In genomic region chr3:72700106-72700505, GRCh38 we compare ENCODE assay signal across 31 cellular contexts.
"Had no signal": no experiment of that assay in that cellular context is flagged by ENCODE, and none has a peak within 500 bp of the region (broad histone marks: within the 10 kb centered on the region; RNA-seq: fewer than 3 reads in every experiment).

No MANE protein-coding gene starts in this region.

- H3K9me3 Mint-ChIP-seq: activated CD4-positive, alpha-beta memory T cell treated with anti-CD3 and anti-CD28 coated beads for 36 hours; activated CD4-positive, alpha-beta T cell treated with anti-CD3 and anti-CD28 coated beads, Interleukin-2, amount 10 ng/mL, durations not matched to agents 24 days and 14 days; activated naive CD4-positive, alpha-beta T cell treated with anti-CD3 and anti-CD28 coated beads for 36 hours; activated naive CD4-positive, alpha-beta T cell treated with anti-CD3 and anti-CD28 coated beads, Interleukin-2, amount 50 U/mL, for 24 hours; activated naive CD8-positive, alpha-beta T cell treated with anti-CD3 and anti-CD28 coated beads for 36 hours; activated naive CD8-positive, alpha-beta T cell treated with anti-CD3 and anti-CD28 coated beads, Interleukin-2, amount 50 U/mL, for 24 hours; activated T-helper 1 cell treated with anti-CD3 and anti-CD28 coated beads, Interleukin-12 subunit alpha, Interleukin-12 subunit beta, Interleukin-2, Interleukin-4 antibody, amounts not matched to agents 30 ng/mL and 10 ng/mL and 1 ng/mL, durations not matched to agents 14 hours and 24 hours and 36 hours; activated T-helper 2 cell treated with anti-CD3 and anti-CD28 coated beads, Interferon-gamma antibody, Interleukin-2, Interleukin-4, amounts not matched to agents 10 μg/mL and 5 μg/mL and 100 μg/mL, durations not matched to agents 14 hours and 24 hours and 36 hours had no signal

- H3K36me3 Mint-ChIP-seq: activated CD4-positive, alpha-beta memory T cell treated with anti-CD3 and anti-CD28 coated beads for 36 hours; activated CD8-positive, alpha-beta memory T cell treated with anti-CD3 and anti-CD28 coated beads, Interleukin-2, amount 10 ng/mL, durations not matched to agents 7 days and 5 days; activated naive CD4-positive, alpha-beta T cell treated with anti-CD3 and anti-CD28 coated beads, Interleukin-2, amount 50 U/mL, for 24 hours; activated naive CD8-positive, alpha-beta T cell treated with anti-CD3 and anti-CD28 coated beads for 36 hours; brain had no signal

- H3K36me3 ChIP-seq: adrenal gland, ascending aorta, breast epithelium, cardiac muscle cell, colonic mucosa, esophagus squamous epithelium, gastroesophageal sphincter had no signal

- H3K4me3 ChIP-seq: adrenal gland, ascending aorta, breast epithelium, cardiac muscle cell, colonic mucosa, esophagus squamous epithelium, gastroesophageal sphincter had no signal

- H3K4me1 ChIP-seq: ascending aorta, breast epithelium, colonic mucosa, esophagus squamous epithelium, gastroesophageal sphincter had no signal

- H3K4me1 Mint-ChIP-seq: activated CD4-positive, alpha-beta T cell treated with anti-CD3 and anti-CD28 coated beads for 36 hours; activated CD4-positive, alpha-beta T cell treated with anti-CD3 and anti-CD28 coated beads, Interleukin-2, amount 10 ng/mL, durations not matched to agents 24 days and 14 days; activated CD8-positive, alpha-beta memory T cell treated with anti-CD3 and anti-CD28 coated beads, Interleukin-2, amount 10 ng/mL, durations not matched to agents 7 days and 5 days; activated naive CD4-positive, alpha-beta T cell treated with anti-CD3 and anti-CD28 coated beads, Interleukin-2, amount 50 U/mL, for 24 hours; activated naive CD8-positive, alpha-beta T cell treated with anti-CD3 and anti-CD28 coated beads for 36 hours; activated naive CD8-positive, alpha-beta T cell treated with anti-CD3 and anti-CD28 coated beads, Interleukin-2, amount 50 U/mL, for 24 hours had no signal

- H3K27me3 Mint-ChIP-seq: activated CD4-positive, alpha-beta memory T cell treated with anti-CD3 and anti-CD28 coated beads for 36 hours; activated CD4-positive, alpha-beta T cell treated with anti-CD3 and anti-CD28 coated beads for 36 hours; activated naive CD8-positive, alpha-beta T cell treated with anti-CD3 and anti-CD28 coated beads for 36 hours had no signal

- H3K27ac ChIP-seq: adrenal gland, ascending aorta, breast epithelium, cardiac muscle cell, colonic mucosa, epithelial cell of prostate, esophagus squamous epithelium, gastroesophageal sphincter had no signal

- ATAC-seq: activated CD4-positive, alpha-beta T cell treated with anti-CD3 and anti-CD28 coated beads for 36 hours; activated CD8-positive, alpha-beta memory T cell treated with anti-CD3 and anti-CD28 coated beads, Interleukin-2, amount 10 ng/mL, durations not matched to agents 7 days and 5 days; activated CD8-positive, alpha-beta T cell treated with anti-CD3 and anti-CD28 coated beads, Interleukin-2, amount 10 ng/mL, durations not matched to agents 7 days and 5 days; activated naive CD8-positive, alpha-beta T cell treated with anti-CD3 and anti-CD28 coated beads, Interleukin-2, amount 50 U/mL, for 24 hours; gastroesophageal sphincter had no signal

- H3K27me3 ChIP-seq: adrenal gland, ascending aorta, breast epithelium, cardiac muscle cell, colonic mucosa had no signal

- DNase-seq: activated CD4-positive, alpha-beta memory T cell treated with anti-CD3 and anti-CD28 coated beads for 36 hours; activated CD4-positive, alpha-beta T cell treated with anti-CD3 and anti-CD28 coated beads for 36 hours; activated CD4-positive, alpha-beta T cell treated with anti-CD3 and anti-CD28 coated beads, Interleukin-2, amount 10 ng/mL, durations not matched to agents 24 days and 14 days; activated CD4-positive, CD25-positive, alpha-beta regulatory T cell; activated CD4-positive, CD25-positive, alpha-beta regulatory T cell treated with anti-CD3 and anti-CD28 coated beads, Interleukin-2, amount 50 U/mL, for 72 hours; activated CD8-positive, alpha-beta memory T cell treated with anti-CD3 and anti-CD28 coated beads, Interleukin-2, amount 10 ng/mL, durations not matched to agents 7 days and 5 days; activated CD8-positive, alpha-beta memory T cell treated with anti-CD3 and anti-CD28 coated beads, Interleukin-2, amount 50 U/mL, for 4 hours; activated CD8-positive, alpha-beta T cell treated with anti-CD3 and anti-CD28 coated beads, Interleukin-2, amount 10 ng/mL, durations not matched to agents 7 days and 5 days; activated effector memory CD4-positive, alpha-beta T cell treated with anti-CD3 and anti-CD28 coated beads, Interleukin-2, amount 50 U/mL, for 16 hours; activated naive CD4-positive, alpha-beta T cell treated with anti-CD3 and anti-CD28 coated beads for 36 hours; activated naive CD8-positive, alpha-beta T cell treated with anti-CD3 and anti-CD28 coated beads for 36 hours; activated naive CD8-positive, alpha-beta T cell treated with anti-CD3 and anti-CD28 coated beads, Interleukin-2, amount 50 U/mL, for 24 hours; activated T-cell treated with anti-CD3 and anti-CD28 coated beads, Interleukin-2, amount 50 U/mL, for 1 hour; activated T-cell treated with anti-CD3 and anti-CD28 coated beads, Interleukin-2, amount 50 U/mL, for 48 hours; adrenal gland; central memory CD4-positive, alpha-beta T cell; cerebellar nuclear complex; colonic mucosa; effector CD8-positive, alpha-beta T cell; esophagus squamous epithelium; head of caudate nucleus; T-helper 2 cell had no signal

- H3K9me3 ChIP-seq: adrenal gland, ascending aorta, breast epithelium, colonic mucosa, esophagus squamous epithelium, gastroesophageal sphincter had no signal

- H3K4me3 Mint-ChIP-seq: activated CD4-positive, alpha-beta memory T cell treated with anti-CD3 and anti-CD28 coated beads for 36 hours; activated CD4-positive, alpha-beta T cell treated with anti-CD3 and anti-CD28 coated beads for 36 hours; activated CD4-positive, alpha-beta T cell treated with anti-CD3 and anti-CD28 coated beads, Interleukin-2, amount 10 ng/mL, durations not matched to agents 24 days and 14 days; activated CD8-positive, alpha-beta memory T cell treated with anti-CD3 and anti-CD28 coated beads, Interleukin-2, amount 10 ng/mL, durations not matched to agents 7 days and 5 days; activated CD8-positive, alpha-beta T cell treated with anti-CD3 and anti-CD28 coated beads, Interleukin-2, amount 10 ng/mL, durations not matched to agents 7 days and 5 days; activated naive CD4-positive, alpha-beta T cell treated with anti-CD3 and anti-CD28 coated beads for 36 hours; activated naive CD4-positive, alpha-beta T cell treated with anti-CD3 and anti-CD28 coated beads, Interleukin-2, amount 50 U/mL, for 24 hours; activated naive CD8-positive, alpha-beta T cell treated with anti-CD3 and anti-CD28 coated beads for 36 hours; activated naive CD8-positive, alpha-beta T cell treated with anti-CD3 and anti-CD28 coated beads, Interleukin-2, amount 50 U/mL, for 24 hours; activated T-helper 1 cell treated with anti-CD3 and anti-CD28 coated beads, Interleukin-12 subunit alpha, Interleukin-12 subunit beta, Interleukin-2, Interleukin-4 antibody, amounts not matched to agents 30 ng/mL and 10 ng/mL and 1 ng/mL, durations not matched to agents 14 hours and 24 hours and 36 hours; brain had no signal

- H3K27ac Mint-ChIP-seq: activated CD4-positive, alpha-beta memory T cell treated with anti-CD3 and anti-CD28 coated beads for 36 hours; activated CD4-positive, alpha-beta T cell treated with anti-CD3 and anti-CD28 coated beads for 36 hours; activated CD4-positive, alpha-beta T cell treated with anti-CD3 and anti-CD28 coated beads, Interleukin-2, amount 10 ng/mL, durations not matched to agents 24 days and 14 days; activated CD8-positive, alpha-beta memory T cell treated with anti-CD3 and anti-CD28 coated beads, Interleukin-2, amount 10 ng/mL, durations not matched to agents 7 days and 5 days; activated CD8-positive, alpha-beta T cell treated with anti-CD3 and anti-CD28 coated beads, Interleukin-2, amount 10 ng/mL, durations not matched to agents 7 days and 5 days; activated naive CD4-positive, alpha-beta T cell treated with anti-CD3 and anti-CD28 coated beads for 36 hours; activated naive CD4-positive, alpha-beta T cell treated with anti-CD3 and anti-CD28 coated beads, Interleukin-2, amount 50 U/mL, for 24 hours; activated naive CD8-positive, alpha-beta T cell treated with anti-CD3 and anti-CD28 coated beads for 36 hours; activated naive CD8-positive, alpha-beta T cell treated with anti-CD3 and anti-CD28 coated beads, Interleukin-2, amount 50 U/mL, for 24 hours; activated T-helper 1 cell treated with anti-CD3 and anti-CD28 coated beads, Interleukin-12 subunit alpha, Interleukin-12 subunit beta, Interleukin-2, Interleukin-4 antibody, amounts not matched to agents 30 ng/mL and 10 ng/mL and 1 ng/mL, durations not matched to agents 14 hours and 24 hours and 36 hours; activated T-helper 2 cell treated with anti-CD3 and anti-CD28 coated beads, Interferon-gamma antibody, Interleukin-2, Interleukin-4, amounts not matched to agents 10 μg/mL and 5 μg/mL and 100 μg/mL, durations not matched to agents 14 hours and 24 hours and 36 hours; brain had no signal
